23 cellular contexts compared by ENCODE assay signal in the genomic region with DNA sequence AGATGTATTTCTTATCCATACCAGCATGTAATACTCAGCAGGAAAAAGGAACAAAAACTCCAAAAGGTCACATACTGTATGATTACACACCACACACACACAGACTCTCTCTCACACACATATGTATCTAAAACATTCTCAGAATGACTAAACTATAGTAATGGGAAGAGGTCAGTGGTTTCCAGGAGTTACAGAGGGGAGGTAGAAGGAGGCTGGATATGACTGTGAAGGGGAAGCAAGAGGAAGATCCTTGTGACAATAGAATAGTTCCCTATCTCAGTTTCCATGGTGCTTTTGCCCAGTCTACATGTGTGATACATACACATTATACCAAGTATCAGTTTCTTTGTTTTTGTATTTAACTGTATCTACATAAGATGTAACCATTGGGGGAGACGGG.
DNase-seq lines count a peak whose midpoint lies in the region; ATAC-seq, FAIRE-seq and TF ChIP-seq lines count a peak whose summit lies in the region.
"Had no signal": no experiment of that assay in that cellular context is flagged by ENCODE, and none has a peak within 500 bp of the region (broad histone marks: within the 10 kb centered on the region; RNA-seq: fewer than 3 reads in every experiment).

No MANE protein-coding gene starts in this region.

- no peaks in the 10 kb centered on the region for H3K4me1 Mint-ChIP-seq in neural progenitor cell

- no peaks in the 10 kb centered on the region for H3K79me2 ChIP-seq in neural progenitor cell (ENCODE audit: low read depth)

- H3K36me3 ChIP-seq in pancreas (no peaks in the 10 kb centered on the region), neural progenitor cell (no peaks in the 10 kb centered on the region)
- H3K36me3 ChIP-seq in effector memory CD4-positive, alpha-beta T cell (ENCODE audit: control insufficient read depth, insufficient read depth, low read length), result no peaks in the 10 kb centered on the region
- H3K36me3 ChIP-seq: cardiac muscle cell, right atrium auricular region had no signal

- no peak overlapping the region for H3K4me2 ChIP-seq in neural progenitor cell
- H3K4me2 ChIP-seq: A549 had no signal

- H3K4me1 ChIP-seq in pancreas (no peaks in the 10 kb centered on the region), neural progenitor cell (peaks cover 8% of the 10 kb centered on the region)
- H3K4me1 ChIP-seq in effector memory CD4-positive, alpha-beta T cell (ENCODE audit: control insufficient read depth, insufficient read depth, low read length, poor library complexity, severe bottlenecking), result no peaks in the 10 kb centered on the region
- H3K4me1 ChIP-seq: A549, right atrium auricular region had no signal

- H3K4me3 Mint-ChIP-seq in neural progenitor cell, result no peak overlapping the region
- H3K4me3 Mint-ChIP-seq: T-helper 1 cell treated with Interleukin-12 subunit alpha and Interleukin-12 subunit beta and Interleukin-4 antibody, amounts not matched to agents 30 μg/mL and 1 μg/mL, for 36 hours had no signal

- H3K36me3 Mint-ChIP-seq in activated naive CD4-positive, alpha-beta T cell treated with anti-CD3 and anti-CD28 coated beads, Interleukin-2, amount 50 U/mL, for 72 hours, result peaks cover 0 to 4% of the 10 kb centered on the region in 2 donors
- H3K36me3 Mint-ChIP-seq in neural progenitor cell, result peaks cover 5% of the 10 kb centered on the region

- no peaks in the 10 kb centered on the region for H4K20me1 ChIP-seq in neural progenitor cell (ENCODE audit: low read depth)

- peak; percentile 59 to 87 for ATAC-seq in activated naive CD4-positive, alpha-beta T cell treated with anti-CD3 and anti-CD28 coated beads, Interleukin-2, amount 50 U/mL, for 72 hours
- peak; percentile 73 for ATAC-seq in HG02571 (IDR thresholded peaks at IDR 0.05; ENCODE audit: unreplicated experiment)
- ATAC-seq in HG03159 (IDR thresholded peaks at IDR 0.05; ENCODE audit: unreplicated experiment), result peak; percentile 61
- no peak for ATAC-seq in pancreas
- ATAC-seq: A549, esophagus mucosa, left ventricle myocardium superior, Right ventricle myocardium inferior had no signal

- DNase-seq in activated naive CD4-positive, alpha-beta T cell treated with anti-CD3 and anti-CD28 coated beads, Interleukin-2, amount 50 U/mL, for 72 hours (ENCODE audit: low spot score in 2 of 2), result no peak
- no peak for DNase-seq in activated naive CD4-positive, alpha-beta T cell treated with Interleukin-2 at 50 U/mL for 16 hours
- no peak for DNase-seq in pancreas
- no peak for DNase-seq in effector memory CD4-positive, alpha-beta T cell
- no peak for DNase-seq in glomerular visceral epithelial cell (ENCODE audit: extremely low spot score)
- DNase-seq in neural progenitor cell (ENCODE audit: low spot score), result no peak
- DNase-seq: activated CD4-positive, CD25-positive, alpha-beta regulatory T cell; activated effector memory CD4-positive, alpha-beta T cell treated with Interleukin-2 at 50 U/mL for 16 hours; glutamatergic neuron; left ventricle myocardium superior; NCI-H1092; NCI-H524; stimulated activated CD4-positive, alpha-beta T cell treated with anti-CD3 and anti-CD28 coated beads, Interleukin-15, amount 100 ng/mL, for 24 hours; stimulated activated naive CD4-positive, alpha-beta T cell; trophoblast cell had no signal

- H3K27me3 ChIP-seq in pancreas (no peaks in the 10 kb centered on the region), neural progenitor cell (no peaks in the 10 kb centered on the region)
- no peaks in the 10 kb centered on the region for H3K27me3 ChIP-seq in effector memory CD4-positive, alpha-beta T cell (replicated peaks; ENCODE audit: control insufficient read depth, insufficient read depth, low read length, poor library complexity, severe bottlenecking)
- H3K27me3 ChIP-seq: cardiac muscle cell, right atrium auricular region had no signal

- no peaks in the 10 kb centered on the region for H3F3A ChIP-seq in neural progenitor cell (ENCODE audit: low read depth)

- peaks cover 5 to 7% of the 10 kb centered on the region in 2 donors for H3K9me3 Mint-ChIP-seq in activated naive CD4-positive, alpha-beta T cell treated with anti-CD3 and anti-CD28 coated beads, Interleukin-2, amount 50 U/mL, for 72 hours
- H3K9me3 Mint-ChIP-seq in neural progenitor cell, result peaks cover 18% of the 10 kb centered on the region
- H3K9me3 Mint-ChIP-seq: T-helper 1 cell treated with Interleukin-12 subunit alpha and Interleukin-12 subunit beta and Interleukin-4 antibody, amounts not matched to agents 30 μg/mL and 1 μg/mL, for 36 hours had no signal

- 63 to 86% methylated on average over 1 of the region's 1 CpG for WGBS in pancreas, 2 donors

- H3K4me3 ChIP-seq in pancreas (no peak overlapping the region), neural progenitor cell (no peak overlapping the region)
- H3K4me3 ChIP-seq in effector memory CD4-positive, alpha-beta T cell (ENCODE audit: insufficient read depth, low read depth, low read length, poor library complexity, severe bottlenecking), result no peak overlapping the region
- H3K4me3 ChIP-seq: A549, cardiac muscle cell, right atrium auricular region had no signal

- no peak overlapping the region for H3K9ac ChIP-seq in neural progenitor cell

- no peak for TF ChIP-seq CTCF in pancreas (IDR thresholded peaks at IDR 0.05)
- no peak for TF ChIP-seq CTCF in neural progenitor cell (IDR thresholded peaks at IDR 0.05)

- FAIRE-seq in pancreas (lab: Jason Lieb, UNC), result no peak
- FAIRE-seq: A549 had no signal

- no peak overlapping the region for H2AFZ ChIP-seq in neural progenitor cell (replicated peaks)

- intact Hi-C loops in pancreas (cut with DNase I), result no loop called here

- H3K27ac ChIP-seq in pancreas (no peak overlapping the region), neural progenitor cell (no peak overlapping the region)
- H3K27ac ChIP-seq in effector memory CD4-positive, alpha-beta T cell (ENCODE audit: insufficient read depth, low read length, poor library complexity, severe bottlenecking), result no peak overlapping the region
- H3K27ac ChIP-seq: A549, cardiac muscle cell, right atrium auricular region had no signal

- no peaks in the 10 kb centered on the region for H3K27me3 Mint-ChIP-seq in neural progenitor cell (ENCODE audit: insufficient read depth, low read depth)

- no peak overlapping the region for H3K27ac Mint-ChIP-seq in activated naive CD4-positive, alpha-beta T cell treated with anti-CD3 and anti-CD28 coated beads, Interleukin-2, amount 50 U/mL, for 72 hours
- no peak overlapping the region for H3K27ac Mint-ChIP-seq in neural progenitor cell
- H3K27ac Mint-ChIP-seq: T-helper 1 cell treated with Interleukin-12 subunit alpha and Interleukin-12 subunit beta and Interleukin-4 antibody, amounts not matched to agents 30 μg/mL and 1 μg/mL, for 36 hours had no signal

- H3K9me3 ChIP-seq in pancreas, result no peaks in the 10 kb centered on the region
- H3K9me3 ChIP-seq in effector memory CD4-positive, alpha-beta T cell (ENCODE audit: control insufficient read depth, low read length), result no peaks in the 10 kb centered on the region
- H3K9me3 ChIP-seq in neural progenitor cell (ENCODE audit: low read depth), result no peaks in the 10 kb centered on the region
- H3K9me3 ChIP-seq: A549, right atrium auricular region had no signal

Comparison
In these comparisons a context has a peak if more than half of its experiments do, and no peak if none do; other contexts are left out.
1. ATAC-seq: peak in activated naive CD4-positive, alpha-beta T cell treated with anti-CD3 and anti-CD28 coated beads, Interleukin-2, amount 50 U/mL, for 72 hours (2 of 2), HG02571 (single experiment) and HG03159 (single experiment); none in pancreas (0 of 4).